ENCODE assay signal across 12 cellular contexts in the genomic region with DNA sequence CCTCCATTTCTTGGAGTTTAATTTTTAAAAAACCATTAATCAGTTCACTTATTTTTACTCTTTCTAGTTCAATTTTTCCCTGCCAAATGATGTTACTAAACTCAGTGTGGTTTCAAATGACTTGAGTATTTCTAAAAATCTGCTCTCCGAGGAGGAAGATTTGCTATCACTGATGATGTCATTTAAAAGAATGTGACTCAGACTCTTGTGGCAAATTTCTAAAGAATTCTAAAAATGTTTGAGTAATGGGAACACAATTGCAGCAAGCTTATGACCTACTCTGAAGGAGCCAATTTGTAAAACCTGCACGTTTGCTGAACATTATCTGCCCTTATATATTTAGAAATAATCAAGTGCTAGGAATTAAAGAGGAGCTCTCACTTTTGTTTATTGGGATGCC.
DNase-seq lines count a peak whose midpoint lies in the region; ATAC-seq and TF ChIP-seq lines count a peak whose summit lies in the region.
"Had no signal": no experiment of that assay in that cellular context is flagged by ENCODE, and none has a peak within 500 bp of the region (broad histone marks: within the 10 kb centered on the region; RNA-seq: fewer than 3 reads in every experiment).

No MANE protein-coding gene starts in this region.

- intact Hi-C loops in left lung (cut with DNase I), result no loop called here

- DNase-seq in AG09319 (ENCODE audit: extremely low read depth, low read depth) (peak; percentile 48), LoVo (ENCODE audit: low spot score) (peak; percentile 37), astrocyte of the cerebellum (ENCODE audit: low read depth) (peak; percentile 72), middle frontal gyrus (ENCODE audit: extremely low spot score, low spot score) (peak; percentile 24), left lung (no peak), NCI-H2196 (lab: John Stamatoyannopoulos, UW; ENCODE audit: unreplicated experiment) (no peak), DMS 273 treated with DMSO at 0.1 percent for 48 hours (lab: John Stamatoyannopoulos, UW) (no peak), GM19240 (ENCODE audit: insufficient read length, low spot score) (no peak)
- DNase-seq: activated effector memory CD4-positive, alpha-beta T cell treated with Interleukin-2 at 50 U/mL for 16 hours; stimulated activated CD4-positive, alpha-beta T cell treated with anti-CD3 and anti-CD28 coated beads, Interleukin-12 subunit alpha, Interleukin-12 subunit beta, amount 100 ng/mL, for 4 hours; upper lobe of right lung had no signal

- no peak for ATAC-seq in left lung
- ATAC-seq: Right ventricle myocardium inferior, upper lobe of right lung had no signal

- peaks cover 5 to 15% of the 10 kb centered on the region in 2 donors for H3K27me3 ChIP-seq in left lung

- TF ChIP-seq CTCF in AG09319 (IDR thresholded peaks at IDR 0.05; ENCODE audit: low read depth, low read length), result no peak
- no peak for TF ChIP-seq CTCF in astrocyte of the cerebellum (IDR thresholded peaks at IDR 0.05; ENCODE audit: low read depth, low read length, missing control alignments)
- TF ChIP-seq CTCF in left lung (IDR thresholded peaks at IDR 0.05), result no peak

- in situ Hi-C loops in astrocyte of the cerebellum (cut with HindIII; ENCODE audit: low sequenced_read_pairs), result no loop called here

- no peak overlapping the region for H3K4me3 ChIP-seq in astrocyte of the cerebellum (ENCODE audit: low read depth, low read length)
- no peak overlapping the region for H3K4me3 ChIP-seq in left lung
- H3K4me3 ChIP-seq: upper lobe of right lung had no signal

- H3K36me3 ChIP-seq in left lung, result no peaks in the 10 kb centered on the region
- H3K36me3 ChIP-seq: upper lobe of right lung had no signal

- H3K9me3 ChIP-seq in left lung, result no peaks in the 10 kb centered on the region
- H3K9me3 ChIP-seq: upper lobe of right lung had no signal

- H3K27ac ChIP-seq in left lung, result no peak overlapping the region
- H3K27ac ChIP-seq: upper lobe of right lung had no signal

- H3K4me1 ChIP-seq in left lung, result peaks cover 7 to 32% of the 10 kb centered on the region in 2 donors

Comparison
In these comparisons a context has a peak if more than half of its experiments do, and no peak if none do; other contexts are left out.
1. DNase-seq: peak in AG09319 (single experiment), LoVo (single experiment), astrocyte of the cerebellum (single experiment) and middle frontal gyrus (single experiment); none in left lung (0 of 2), NCI-H2196 (single experiment), DMS 273 treated with DMSO at 0.1 percent for 48 hours (single experiment) and GM19240 (single experiment).